12 cellular contexts compared by ENCODE assay signal in genomic region chr10:117411440-117412428, GRCh38. TPM values are rescaled to one million over a fixed set of nuclear protein-coding genes. Genes with fewer than 3 reads are reported as not detected.
DNase-seq lines count a peak whose midpoint lies in the region; ATAC-seq and TF ChIP-seq lines count a peak whose summit lies in the region.
"Had no signal": no experiment of that assay in that cellular context is flagged by ENCODE, and none has a peak within 500 bp of the region (broad histone marks: within the 10 kb centered on the region; RNA-seq: fewer than 3 reads in every experiment).

No MANE protein-coding gene starts in this region.

- ATAC-seq in SK-N-SH treated with all-trans-retinoic acid at 6 μM for 48 hours (no peak), GM18502 (IDR thresholded peaks at IDR 0.05; ENCODE audit: poor library complexity, unreplicated experiment) (no peak), GM18867 (IDR thresholded peaks at IDR 0.05; ENCODE audit: unreplicated experiment) (no peak), HG03139 (IDR thresholded peaks at IDR 0.05; ENCODE audit: unreplicated experiment) (no peak), HG02610 (IDR thresholded peaks at IDR 0.05; ENCODE audit: unreplicated experiment) (no peak)
- ATAC-seq: left ventricle myocardium superior; stimulated activated naive CD8-positive, alpha-beta T cell treated with anti-CD3 and anti-CD28 coated beads, Interleukin-15, Interleukin-2, amounts not matched to agents 100 U/mL and 50 U/mL, for 24 hours had no signal

- no peak for TF ChIP-seq CTCF in SK-N-SH (IDR thresholded peaks at IDR 0.05)

- H3K9me2 ChIP-seq in SK-N-SH = no peaks in the 10 kb centered on the region

- H3K4me3 ChIP-seq in SK-N-SH (ENCODE audit: low read depth in 2 of 2, low read length in 1 of 2) = no peak overlapping the region

- H3K9ac ChIP-seq in SK-N-SH = no peak overlapping the region

- H3K9me3 ChIP-seq in SK-N-SH = no peaks in the 10 kb centered on the region

- H3K36me3 ChIP-seq in SK-N-SH (replicated peaks in 1 of 2; ENCODE audit: control insufficient read depth in 1 of 2, insufficient read depth in 2 of 2, low read length in 1 of 2) = no peaks in the 10 kb centered on the region

- H3K79me2 ChIP-seq in SK-N-SH (ENCODE audit: insufficient read depth) = no peaks in the 10 kb centered on the region

- no peaks in the 10 kb centered on the region for H3K27me3 ChIP-seq in SK-N-SH (ENCODE audit: insufficient read depth)

- POLR2A ChIA-PET in SK-N-SH (lab: Yijun Ruan, JAX) = no interaction called here

- no peaks in the 10 kb centered on the region for H4K20me1 ChIP-seq in SK-N-SH (ENCODE audit: insufficient read depth)

- CTCF ChIA-PET in SK-N-SH (lab: Yijun Ruan, JAX) = interaction anchor here (0.9 to 1.8 kb wide), 3 partner anchors 8 to 195 kb away, joined by 3 to 6 read pairs (median 3); no protein-coding TSS in a partner anchor

- 41% methylated on average over 9 of the region's 9 CpGs for WGBS in SK-N-SH (ENCODE audit: low lambda C conversion rate)

- no peak; a peak in 1 of 4 replicates for TF ChIP-seq EP300 in SK-N-SH (IDR thresholded peaks at IDR 0.05; ENCODE audit: borderline replicate concordance in 1 of 2, low read depth in 1 of 2, low read length in 1 of 2)

- no peak overlapping the region for H3K27ac ChIP-seq in SK-N-SH (ENCODE audit: low read depth in 2 of 2, low read length in 1 of 2)

- H3F3A ChIP-seq in SK-N-SH (replicated peaks; ENCODE audit: insufficient read depth) = no peaks in the 10 kb centered on the region

- H3K4me1 ChIP-seq in SK-N-SH (ENCODE audit: control insufficient read depth in 1 of 2, insufficient read depth in 2 of 2, low read depth in 1 of 2, low read length in 1 of 2) = peaks cover 0 to 8% of the 10 kb centered on the region in 2 experiments; a peak in 1 of 4 replicates

- TF ChIP-seq RAD21 in SK-N-SH (IDR thresholded peaks at IDR 0.05; ENCODE audit: low read length) = no peak

- DNase-seq in SK-N-SH (peak; percentile 68), NCI-H2029 (lab: John Stamatoyannopoulos, UW) (peak; percentile 34), dermis blood vessel endothelial cell (peak; percentile 26)
- DNase-seq: activated CD4-positive, alpha-beta memory T cell treated with anti-CD3 and anti-CD28 coated beads, Interleukin-2, amount 10 ng/mL, durations not matched to agents 7 days and 5 days; endodermal cell; left ventricle myocardium superior; stimulated activated naive CD8-positive, alpha-beta T cell treated with anti-CD3 and anti-CD28 coated beads, Interleukin-15, Interleukin-2, amounts not matched to agents 100 U/mL and 50 U/mL, for 24 hours had no signal

- no peak overlapping the region for H3K4me2 ChIP-seq in SK-N-SH

- H2AFZ ChIP-seq in SK-N-SH (ENCODE audit: low read depth) = no peak overlapping the region

TF ChIP-seq in SK-N-SH, 30 proteins besides CTCF, POLR2A, EP300 and RAD21:
- TF ChIP-seq TCF12 (IDR thresholded peaks at IDR 0.05) (no peak), RCOR1 (IDR thresholded peaks at IDR 0.05; ENCODE audit: low read length) (peak; percentile 25; the same call in 1 of the 2 replicates), CHD2 (IDR thresholded peaks at IDR 0.05; ENCODE audit: low read length, partially characterized antibody) (peak; percentile 40), TEAD4 (IDR thresholded peaks at IDR 0.05; ENCODE audit: borderline replicate concordance, insufficient read depth) (no peak), GATA2 (CRISPR knock-in tag; IDR thresholded peaks at IDR 0.05) (peak; percentile 59), SMC3 (IDR thresholded peaks at IDR 0.05; ENCODE audit: low read depth, low read length) (no peak)

TF ChIP-seq in SK-N-SH treated with all-trans-retinoic acid at 6 μM for 48 hours, 23 proteins besides CTCF, POLR2A, EP300 and RAD21:
- TF ChIP-seq TCF4 (CRISPR knock-in tag; IDR thresholded peaks at IDR 0.05; ENCODE audit: borderline replicate concordance) (no peak), RARB (CRISPR knock-in tag; IDR thresholded peaks at IDR 0.05) (no peak), ARNTL (CRISPR knock-in tag; IDR thresholded peaks at IDR 0.05; ENCODE audit: borderline replicate concordance, low read depth) (no peak), ZNF70 (CRISPR knock-in tag; IDR thresholded peaks at IDR 0.05) (no peak), OSR1 (CRISPR knock-in tag; IDR thresholded peaks at IDR 0.05) (no peak), POU6F1 (CRISPR knock-in tag; IDR thresholded peaks at IDR 0.05; ENCODE audit: borderline replicate concordance, low read depth) (no peak), PATZ1 (CRISPR knock-in tag; IDR thresholded peaks at IDR 0.05; ENCODE audit: borderline replicate concordance) (no peak), ZFP30 (CRISPR knock-in tag; IDR thresholded peaks at IDR 0.05) (no peak), ZNF8 (CRISPR knock-in tag; IDR thresholded peaks at IDR 0.05) (no peak), ISL1 (CRISPR knock-in tag; IDR thresholded peaks at IDR 0.05) (no peak)
- TF ChIP-seq, protein P1, sequence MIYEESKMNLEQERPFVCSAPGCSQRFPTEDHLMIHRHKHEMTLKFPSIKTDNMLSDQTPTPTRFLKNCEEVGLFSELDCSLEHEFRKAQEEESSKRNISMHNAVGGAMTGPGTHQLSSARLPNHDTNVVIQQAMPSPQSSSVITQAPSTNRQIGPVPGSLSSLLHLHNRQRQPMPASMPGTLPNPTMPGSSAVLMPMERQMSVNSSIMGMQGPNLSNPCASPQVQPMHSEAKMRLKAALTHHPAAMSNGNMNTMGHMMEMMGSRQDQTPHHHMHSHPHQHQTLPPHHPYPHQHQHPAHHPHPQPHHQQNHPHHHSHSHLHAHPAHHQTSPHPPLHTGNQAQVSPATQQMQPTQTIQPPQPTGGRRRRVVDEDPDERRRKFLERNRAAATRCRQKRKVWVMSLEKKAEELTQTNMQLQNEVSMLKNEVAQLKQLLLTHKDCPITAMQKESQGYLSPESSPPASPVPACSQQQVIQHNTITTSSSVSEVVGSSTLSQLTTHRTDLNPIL (CRISPR knock-in tag; IDR thresholded peaks at IDR 0.05; ENCODE audit: low read depth) = no peak
TF ChIP-seq in SK-N-SH treated with all-trans-retinoic acid at 6 μM for 48 hours: peak in this region for 0.

RNA-seq across cellular contexts. Expression of gene PDZD8, which starts 36.5 kb away (rescaled TPM):
- polyA plus RNA-seq in SK-N-SH (2012; rRNA removed) = 6.6 and 8.4 TPM in 2 replicates
- polyA plus RNA-seq in SK-N-SH (2012; cell fraction: cytosol; rRNA removed) = 9.1 and 10.7 TPM in 2 replicates
- polyA plus RNA-seq in SK-N-SH (2012; cell fraction: nucleus; rRNA removed) = 2.4 and 5.3 TPM in 2 replicates
- 16.0 and 24.4 TPM in 2 replicates for total RNA-seq in dermis blood vessel endothelial cell
